Comparison of ENCODE assay signal across 7 cellular contexts in the genomic region with DNA sequence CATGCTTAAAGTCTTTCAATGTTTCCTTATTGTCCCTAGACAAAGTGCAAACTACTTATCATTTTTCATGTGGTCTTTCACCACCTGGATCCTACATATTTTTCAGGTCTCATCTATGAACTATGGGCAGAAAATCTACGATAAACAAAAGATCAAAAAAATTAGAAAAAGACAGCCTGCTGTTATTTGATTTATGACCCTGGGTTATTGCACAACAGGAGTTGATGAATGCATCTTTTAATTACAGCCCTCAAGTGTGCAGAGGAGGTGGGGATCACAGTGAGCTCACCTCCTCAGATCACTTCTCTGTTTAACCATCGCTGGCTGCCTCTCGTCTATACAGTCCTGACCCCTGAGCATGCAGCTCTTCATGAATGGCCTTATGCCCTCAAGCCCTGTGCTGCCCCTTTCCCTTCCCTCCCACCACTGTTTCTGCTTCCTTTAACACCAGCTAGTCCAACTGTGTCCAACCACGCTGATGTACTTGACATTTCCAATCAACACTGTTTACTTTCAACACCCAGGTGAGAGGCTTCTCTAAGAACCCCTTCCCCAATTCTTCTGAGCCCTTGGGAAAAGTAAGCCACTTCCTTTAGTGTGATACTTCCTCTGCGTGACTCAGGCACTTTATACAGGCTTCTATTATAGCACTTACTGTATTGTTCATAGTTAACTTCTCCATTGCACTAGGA.
DNase-seq lines count a peak whose midpoint lies in the region; ATAC-seq and TF ChIP-seq lines count a peak whose summit lies in the region.

No MANE protein-coding gene starts in this region.

- H2AK5ac ChIP-seq in IMR-90 (ENCODE audit: low read depth, low read length), result peak overlapping the region; percentile 29; the same call in 1 of the 2 replicates

- no peak overlapping the region for H3K4me2 ChIP-seq in IMR-90 (ENCODE audit: low read depth, low read length)

- POLR2A ChIA-PET in CD8-positive, alpha-beta T cell (lab: Charles Lee), result interaction anchor here (0.7 to 1.8 kb wide), 2 partner anchors 47 to 63 kb away, joined by 3 to 8 read pairs; no protein-coding TSS in a partner anchor
- POLR2A ChIA-PET in IMR-90 (lab: Charles Lee; ENCODE audit: unreplicated experiment), result no interaction called here
- POLR2A ChIA-PET in T-cell (lab: Charles Lee), result interaction anchor here in 1 of 2 donors (0.6 kb wide), 2 partner anchors 25 to 63 kb away, joined by 3 to 11 read pairs; no protein-coding TSS in a partner anchor

- in situ Hi-C loops in IMR-90 (cut with MboI; ENCODE audit: low sequenced_read_pairs), result no loop called here

- H4K91ac ChIP-seq in IMR-90 (ENCODE audit: insufficient read depth, low read depth, low read length), result no peak overlapping the region; the same call in 1 of the 2 replicates

- H3K36me3 ChIP-seq in CD8-positive, alpha-beta T cell (ENCODE audit: insufficient read depth, low read length), result no peaks in the 10 kb centered on the region
- H3K36me3 ChIP-seq in IMR-90 (ENCODE audit: control insufficient read depth, insufficient read depth, low read length) (no peaks in the 10 kb centered on the region), suprapubic skin (no peaks in the 10 kb centered on the region)

- intact Hi-C loops in CD8-positive, alpha-beta T cell (cut with DNase I, micrococcal nuclease), result no loop called here
- intact Hi-C loops in IMR-90 (cut with micrococcal nuclease), result no loop called here

- WGBS in IMR-90 (ENCODE audit: extremely low coverage in 2 of 2, insufficient read length in 1 of 2), 2 experiments, result 90% methylated on average over 2 of the region's 5 CpGs; no CpG with 5 or more reads in 1 of the 2 experiments
- WGBS in suprapubic skin, result 68% methylated on average over 5 of the region's 5 CpGs

- no peak overlapping the region for H2AFZ ChIP-seq in IMR-90 (replicated peaks; ENCODE audit: low read length, poor library complexity)

- no peak for DNase-seq in CD8-positive, alpha-beta T cell
- DNase-seq in IMR-90 (no peak), T-cell (no peak), memory B cell (ENCODE audit: low spot score in 2 of 2) (no peak), suprapubic skin (ENCODE audit: low spot score in 2 of 2) (no peak)

- no peak overlapping the region; the same call in 2 of the 3 replicates for H2BK15ac ChIP-seq in IMR-90 (ENCODE audit: low read depth, low read length)

- no peak overlapping the region for H3K56ac ChIP-seq in IMR-90 (ENCODE audit: extremely low read depth, insufficient read depth, low read length)

- H3K14ac ChIP-seq in IMR-90 (replicated peaks; ENCODE audit: low read depth, low read length), result no peak overlapping the region

- no peaks in the 10 kb centered on the region for H3K9me1 ChIP-seq in IMR-90 (ENCODE audit: insufficient read depth, low read length)

- no peaks in the 10 kb centered on the region for H3K27me3 Mint-ChIP-seq in CD8-positive, alpha-beta T cell (ENCODE audit: low read depth)
- H3K27me3 Mint-ChIP-seq in T-cell, result no peaks in the 10 kb centered on the region
- no peaks in the 10 kb centered on the region for H3K27me3 Mint-ChIP-seq in memory B cell

- H3K79me1 ChIP-seq in IMR-90 (ENCODE audit: low read depth in 1 of 2, low read length in 2 of 2), result no peaks in the 10 kb centered on the region

- BruUV-seq in IMR-90 (replicated peaks; lab: Mats Ljungman, UMichigan), result no TSS peak

- H3K27ac Mint-ChIP-seq in CD8-positive, alpha-beta T cell, result peak overlapping the region; percentile 12
- H3K27ac Mint-ChIP-seq in T-cell, result peak overlapping the region; percentile 73 to 79
- H3K27ac Mint-ChIP-seq in memory B cell, result peak overlapping the region; percentile 86

- no peak overlapping the region for H3K27ac ChIP-seq in CD8-positive, alpha-beta T cell (ENCODE audit: low read depth, low read length)
- H3K27ac ChIP-seq in IMR-90 (ENCODE audit: insufficient read depth, low read length) (no peak overlapping the region), suprapubic skin (no peak overlapping the region)

- CTCF ChIA-PET in CD8-positive, alpha-beta T cell (lab: Charles Lee), result interaction anchor here (7.8 to 10.9 kb wide), 2 partner anchors 59 to 82 kb away, joined by 176 to 320 read pairs; partner anchors contain the start of gene RIPOR2
- CTCF ChIA-PET in IMR-90 (lab: Yijun Ruan, JAX), result interaction anchor here (0.8 kb wide), 1 partner anchor 22 kb away, joined by 3 read pairs; no protein-coding TSS in a partner anchor
- CTCF ChIA-PET in T-cell (lab: Charles Lee), result interaction anchor here (0.6 to 1.0 kb wide), 3 partner anchors 17 to 140 kb away, joined by 3 to 7 read pairs (median 6); no protein-coding TSS in a partner anchor

- TF ChIP-seq POLR2A in IMR-90 (IDR thresholded peaks at IDR 0.05; ENCODE audit: low read depth, low read length) (no peak), suprapubic skin (IDR thresholded peaks at IDR 0.05) (no peak)

- H3K4me3 ChIP-seq in CD8-positive, alpha-beta T cell (ENCODE audit: low read depth, low read length), result no peak overlapping the region
- H3K4me3 ChIP-seq in IMR-90 (ENCODE audit: insufficient read depth, low read depth, low read length), result no peak overlapping the region
- no peak overlapping the region for H3K4me3 ChIP-seq in suprapubic skin

- H3K4ac ChIP-seq in IMR-90 (ENCODE audit: low read depth, low read length), result 0 out of 2 replicates have a peak overlapping the region, but pooled peaks have one; percentile 10

- peaks cover 34% of the 10 kb centered on the region for H3K4me1 ChIP-seq in CD8-positive, alpha-beta T cell (ENCODE audit: insufficient read depth, low read length)
- H3K4me1 ChIP-seq in IMR-90 (ENCODE audit: control insufficient read depth, insufficient read depth, low read length), result no peaks in the 10 kb centered on the region; the same call in 1 of the 2 replicates
- H3K4me1 ChIP-seq in suprapubic skin, result no peaks in the 10 kb centered on the region

- ATAC-seq in CD8-positive, alpha-beta T cell, result no peak
- ATAC-seq in IMR-90 (ENCODE audit: low read depth) (no peak), T-cell (replicated peaks in 1 of 4) (peak; percentile 25 to 50 (median 43)), memory B cell (ENCODE audit: low read depth) (peak; percentile 44), GM21619 (IDR thresholded peaks at IDR 0.05; ENCODE audit: unreplicated experiment) (no peak), GM21515 (IDR thresholded peaks at IDR 0.05; ENCODE audit: unreplicated experiment) (no peak)

- no peak overlapping the region for H4K8ac ChIP-seq in IMR-90 (ENCODE audit: low read depth in 2 of 2, low read length in 2 of 2)

- H3K9me3 ChIP-seq in CD8-positive, alpha-beta T cell (ENCODE audit: low read length), result no peaks in the 10 kb centered on the region
- H3K9me3 ChIP-seq in IMR-90 (ENCODE audit: control insufficient read depth, insufficient read depth, low read length) (no peaks in the 10 kb centered on the region), suprapubic skin (no peaks in the 10 kb centered on the region)

- H2BK5ac ChIP-seq in IMR-90 (ENCODE audit: low read depth, low read length, poor library complexity, severe bottlenecking), result no peak overlapping the region

- TF ChIP-seq CTCF in CD8-positive, alpha-beta T cell (IDR thresholded peaks at IDR 0.05), result no peak
- TF ChIP-seq CTCF in IMR-90 (conservative IDR thresholded peaks at IDR 0.05; ENCODE audit: low read depth, low read length) (no peak), suprapubic skin (IDR thresholded peaks at IDR 0.05) (no peak)

- no peak overlapping the region for H4K5ac ChIP-seq in IMR-90 (ENCODE audit: low read depth, low read length)

- dilution Hi-C loops in IMR-90 (cut with HindIII; ENCODE audit: low sequenced_read_pairs, unreplicated experiment), result no loop called here

- no peaks in the 10 kb centered on the region for H3K36me3 Mint-ChIP-seq in CD8-positive, alpha-beta T cell
- H3K36me3 Mint-ChIP-seq in T-cell, result peaks cover 6% of the 10 kb centered on the region
- H3K36me3 Mint-ChIP-seq in memory B cell, result peaks cover 4% of the 10 kb centered on the region

- no peak overlapping the region for H3K4me3 Mint-ChIP-seq in CD8-positive, alpha-beta T cell
- H3K4me3 Mint-ChIP-seq in T-cell (peak overlapping the region in 1 of 3 donors; percentile 7), memory B cell (peak overlapping the region; percentile 47)

- no peak for TF ChIP-seq EP300 in suprapubic skin (IDR thresholded peaks at IDR 0.05)

- no peaks in the 10 kb centered on the region for H3K27me3 ChIP-seq in CD8-positive, alpha-beta T cell (ENCODE audit: insufficient read depth, low read length)
- H3K27me3 ChIP-seq in IMR-90 (ENCODE audit: control insufficient read depth, insufficient read depth, low read length), result no peaks in the 10 kb centered on the region
- no peaks in the 10 kb centered on the region for H3K27me3 ChIP-seq in suprapubic skin

- H3K9me3 Mint-ChIP-seq in CD8-positive, alpha-beta T cell, result no peaks in the 10 kb centered on the region
- no peaks in the 10 kb centered on the region for H3K9me3 Mint-ChIP-seq in T-cell
- H3K9me3 Mint-ChIP-seq in memory B cell, result no peaks in the 10 kb centered on the region

- H4K20me1 ChIP-seq in IMR-90 (ENCODE audit: insufficient read depth, low read length), result no peaks in the 10 kb centered on the region

- no peak for TF ChIP-seq RAD21 in IMR-90 (IDR thresholded peaks at IDR 0.05; ENCODE audit: low read length)

- H3K23ac ChIP-seq in IMR-90 (ENCODE audit: low read depth, low read length), result no peak overlapping the region

- peaks cover 67% of the 10 kb centered on the region for H3K4me1 Mint-ChIP-seq in CD8-positive, alpha-beta T cell (ENCODE audit: low read depth)
- peaks cover 80 to 83% (median 82%) of the 10 kb centered on the region in 3 donors for H3K4me1 Mint-ChIP-seq in T-cell
- peaks cover 61% of the 10 kb centered on the region for H3K4me1 Mint-ChIP-seq in memory B cell

- no peak overlapping the region for H2BK120ac ChIP-seq in IMR-90 (ENCODE audit: low read depth, low read length)

- H3K9ac ChIP-seq in IMR-90 (ENCODE audit: low read depth, low read length), result no peak overlapping the region

- H3K18ac ChIP-seq in IMR-90 (ENCODE audit: low read depth, low read length), result no peak overlapping the region

- peak overlapping the region; percentile 44 for H2AK9ac ChIP-seq in IMR-90 (replicated peaks; ENCODE audit: low read depth, low read length, poor library complexity)

- no peak overlapping the region for H2BK20ac ChIP-seq in IMR-90 (ENCODE audit: low read depth, low read length)

TF ChIP-seq in IMR-90, 13 proteins besides CTCF, POLR2A, EP300 and RAD21:
- TF ChIP-seq CEBPB (IDR thresholded peaks at IDR 0.05; ENCODE audit: low read depth, low read length) (peak; percentile 66; the same call in 1 of the 2 replicates), MAZ (IDR thresholded peaks at IDR 0.05; ENCODE audit: borderline replicate concordance, low read depth, low read length) (no peak)

Comparison
In these comparisons a context has a peak if more than half of its experiments do, and no peak if none do; other contexts are left out.
1. ATAC-seq: peak in T-cell (4 of 4) and memory B cell (single experiment); none in CD8-positive, alpha-beta T cell (single experiment), IMR-90 (single experiment), GM21619 (single experiment) and GM21515 (single experiment).
2. H3K27ac Mint-ChIP-seq: peak in every context shown above with its lines; median percentile 86 in memory B cell; 76 in T-cell; 12 in CD8-positive, alpha-beta T cell.